Comparison of ENCODE assay signal across 8 cellular contexts in the genomic region with DNA sequence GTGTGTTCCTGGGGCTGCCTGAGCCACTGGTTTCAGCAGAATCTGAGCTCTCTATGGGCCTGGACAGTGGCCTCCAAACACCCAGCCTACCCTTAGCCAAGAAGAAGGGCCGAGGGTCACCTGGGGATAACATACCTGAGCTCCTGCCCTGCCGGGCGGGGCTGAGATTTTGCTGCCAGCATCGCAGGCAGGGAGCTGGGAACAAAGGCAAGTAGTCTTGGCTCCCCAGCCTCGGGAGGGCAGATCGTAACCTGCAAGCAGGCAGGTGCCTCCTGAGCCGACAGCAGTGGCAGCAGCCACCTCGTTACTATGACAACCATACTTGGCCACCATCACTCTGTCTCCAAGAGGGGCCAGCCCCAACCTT. TPM values are rescaled to one million over a fixed set of nuclear protein-coding genes. Genes with fewer than 3 reads are reported as not detected.
DNase-seq lines count a peak whose midpoint lies in the region; ATAC-seq lines count a peak whose summit lies in the region.

No MANE protein-coding gene starts in this region.

- peak; percentile 1 for ATAC-seq in HG02938 (IDR thresholded peaks at IDR 0.05; ENCODE audit: unreplicated experiment)
- no peak for ATAC-seq in activated CD4-positive, CD25-positive, alpha-beta regulatory T cell treated with anti-CD3 and anti-CD28 coated beads, Interleukin-2, amount 50 U/mL, for 24 hours

- H3K27ac ChIP-seq in ACC112 (ENCODE audit: low read depth, low read length) (peak overlapping the region; percentile 98), adipose tissue (ENCODE audit: low read depth, low read length) (peak overlapping the region; percentile 84), mesodermal cell (ENCODE audit: low read depth, low read length, severe bottlenecking) (peak overlapping the region; percentile 90)

- no peak for DNase-seq in activated CD4-positive, CD25-positive, alpha-beta regulatory T cell treated with anti-CD3 and anti-CD28 coated beads, Interleukin-2, amount 50 U/mL, for 72 hours
- DNase-seq in immature natural killer cell, result no peak
- DNase-seq in NCI-H1930 (lab: John Stamatoyannopoulos, UW), result no peak

- H3K79me2 ChIP-seq in ACC112 (ENCODE audit: control insufficient read depth, insufficient read depth, low read length, unreplicated experiment), result no peaks in the 10 kb centered on the region

- H2AFZ ChIP-seq in ACC112 (ENCODE audit: low read length, unreplicated experiment), result no peak overlapping the region

- H3K27me3 ChIP-seq in ACC112 (ENCODE audit: insufficient read depth, low read length), result no peaks in the 10 kb centered on the region

- peaks cover 3 to 6% (median 5%) of the 10 kb centered on the region in 3 donors for H3K27me3 Mint-ChIP-seq in immature natural killer cell (ENCODE audit: low read depth in 3 of 3)

- no peaks in the 10 kb centered on the region for H3K36me3 ChIP-seq in ACC112 (ENCODE audit: insufficient read depth, low read length)
- H3K36me3 ChIP-seq in mesodermal cell (ENCODE audit: control insufficient read depth, insufficient read depth, low read length), result no peaks in the 10 kb centered on the region

- peaks cover 17 to 19% of the 10 kb centered on the region in 2 donors for H3K4me1 Mint-ChIP-seq in immature natural killer cell

- H3K9me3 ChIP-seq in mesodermal cell (ENCODE audit: control insufficient read depth, low read length), result peaks cover 6% of the 10 kb centered on the region

- H3K4me1 ChIP-seq in ACC112 (ENCODE audit: control insufficient read depth, insufficient read depth, low read length, unreplicated experiment) (peaks cover 61% of the 10 kb centered on the region), mesodermal cell (ENCODE audit: control insufficient read depth, insufficient read depth, low read length, poor library complexity, severe bottlenecking) (peaks cover 30% of the 10 kb centered on the region)

- H3K4me3 Mint-ChIP-seq in immature natural killer cell, result no peak overlapping the region

- H3K36me3 Mint-ChIP-seq in immature natural killer cell, result no peaks in the 10 kb centered on the region

- H3K4me3 ChIP-seq in ACC112 (ENCODE audit: low read depth, low read length), result no peak overlapping the region
- H3K4me3 ChIP-seq in mesodermal cell (ENCODE audit: extremely low read depth, insufficient read depth, low read length, poor library complexity, severe bottlenecking), result no peak overlapping the region

- no peaks in the 10 kb centered on the region for H3K9me3 Mint-ChIP-seq in immature natural killer cell

- peak overlapping the region in 1 of 6 donors; percentile 69 for H3K27ac Mint-ChIP-seq in immature natural killer cell

- 24 to 90% (median 79%) methylated on average over 8 of the region's 8 CpGs for WGBS in adipose tissue, 3 donors
- 93 to 95% methylated on average over 7 to 8 of the region's 8 CpGs for WGBS in mesodermal cell (ENCODE audit: insufficient coverage in 2 of 2), 2 experiments

RNA-seq across cellular contexts. Expression of gene TOMM20, which starts 54.7 kb away (rescaled TPM):
- polyA plus RNA-seq in adipose tissue (10 to 100 TPM; 59.3 to 82.1 (median 59.6) TPM), immature natural killer cell (10 to 100 TPM; 23.6 to 32.4 (median 29.4) TPM)
- polyA plus RNA-seq in mesodermal cell (2013, experiment 1 of 2), result 213 TPM
- 201 TPM for polyA plus RNA-seq in mesodermal cell (2013, experiment 2 of 2)
